Comparison of ENCODE assay signal across 24 cellular contexts in the genomic region with DNA sequence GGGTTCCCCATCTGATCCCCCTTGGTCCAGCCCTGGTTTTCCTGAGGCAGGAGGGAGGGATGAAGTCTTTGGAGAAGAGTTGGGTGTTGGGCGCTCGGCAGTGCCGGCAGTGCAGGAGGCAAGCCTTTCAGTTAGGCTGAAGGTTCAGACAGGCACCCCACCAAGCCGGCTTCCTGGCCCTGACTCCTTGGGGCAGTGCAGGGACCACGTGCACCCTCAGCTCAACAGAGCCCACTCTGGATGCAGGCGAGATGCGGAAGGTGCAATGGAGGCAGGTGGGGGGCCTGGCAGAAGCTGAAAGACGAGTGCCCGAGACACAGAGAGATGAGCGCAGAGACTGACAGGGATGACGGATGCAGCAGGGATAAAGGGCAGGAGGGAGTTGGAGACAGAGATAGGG. TPM values are rescaled to one million over a fixed set of nuclear protein-coding genes. Genes with fewer than 3 reads are reported as not detected.
"Had no signal": no experiment of that assay in that cellular context is flagged by ENCODE, and none has a peak within 500 bp of the region (broad histone marks: within the 10 kb centered on the region; RNA-seq: fewer than 3 reads in every experiment).

No MANE protein-coding gene starts in this region.

- FAIRE-seq: frontal cortex, islet of Langerhans, pancreas, small intestine had no signal

- H3K4me1 ChIP-seq: pancreas, uterus had no signal

- H3K27me3 ChIP-seq: colonic mucosa, heart left ventricle, pancreas, suprapubic skin, thyroid gland, upper lobe of left lung, uterus had no signal

- H3K27me3 Mint-ChIP-seq: naive thymus-derived CD4-positive, alpha-beta T cell; progenitor cell of endocrine pancreas had no signal

- H3K9me3 ChIP-seq: colonic mucosa, pancreas, suprapubic skin, thyroid gland had no signal

- H3K27ac ChIP-seq: colonic mucosa, heart left ventricle, pancreas, suprapubic skin, thyroid gland, upper lobe of left lung, uterus had no signal

- H3K27ac Mint-ChIP-seq: nephron progenitor cell, progenitor cell of endocrine pancreas had no signal

- H3K36me3 ChIP-seq: colonic mucosa, pancreas, thyroid gland, uterus had no signal

- H3K4me3 ChIP-seq: colonic mucosa, heart left ventricle, pancreas, suprapubic skin, thyroid gland, upper lobe of left lung, uterus had no signal

- ATAC-seq: heart left ventricle; naive thymus-derived CD4-positive, alpha-beta T cell; pancreas; right cardiac atrium; stimulated activated naive CD8-positive, alpha-beta T cell treated with anti-CD3 and anti-CD28 coated beads, Interleukin-15, Interleukin-2, amounts not matched to agents 100 U/mL and 50 U/mL, for 24 hours had no signal

- H3K4me3 Mint-ChIP-seq: naive thymus-derived CD4-positive, alpha-beta T cell; nephron progenitor cell had no signal

- DNase-seq: colonic mucosa; dermis blood vessel endothelial cell; heart left ventricle; hippocampal formation; kidney glomerular epithelial cell; naive thymus-derived CD4-positive, alpha-beta T cell; nephron progenitor cell; pancreas; right cardiac atrium; small intestine; stimulated activated CD4-positive, alpha-beta T cell treated with anti-CD3 and anti-CD28 coated beads, Interleukin-2, amount 100 ng/mL, for 48 hours; stimulated activated naive CD8-positive, alpha-beta T cell treated with anti-CD3 and anti-CD28 coated beads, Interleukin-15, Interleukin-2, amounts not matched to agents 100 U/mL and 50 U/mL, for 24 hours; thyroid gland; uterus had no signal

RNA-seq across cellular contexts. Expression of a gene that starts 12.7 kb away (rescaled TPM):
- total RNA-seq: dermis blood vessel endothelial cell; glomerular endothelial cell; lung microvascular endothelial cell; mononuclear cell; naive thymus-derived CD4-positive, alpha-beta T cell; right cardiac atrium had no signal
- polyA plus RNA-seq: fibroblast of lung had no signal

RNA-seq across cellular contexts. Expression of a gene that starts 35.7 kb away (rescaled TPM):
- total RNA-seq: dermis blood vessel endothelial cell, frontal cortex, lung microvascular endothelial cell had no signal

RNA-seq across cellular contexts. Expression of a gene that starts 38.2 kb away (rescaled TPM):
- total RNA-seq: colonic mucosa; fibroblast of lung; frontal cortex; glomerular endothelial cell; mononuclear cell; naive thymus-derived CD4-positive, alpha-beta T cell had no signal
- polyA plus RNA-seq: fibroblast of lung; liver; naive thymus-derived CD4-positive, alpha-beta T cell had no signal
